ENCODE assay signal across 8 cellular contexts in genomic region chr3:136787226-136787793, GRCh38. TPM values are rescaled to one million over a fixed set of nuclear protein-coding genes. Genes with fewer than 3 reads are reported as not detected.
DNase-seq lines count a peak whose midpoint lies in the region; ATAC-seq, FAIRE-seq and TF ChIP-seq lines count a peak whose summit lies in the region.

No MANE protein-coding gene starts in this region.

- H3K79me2 ChIP-seq in MM.1S (ENCODE audit: low read length) = no peaks in the 10 kb centered on the region

- H4K20me1 ChIP-seq in MM.1S (ENCODE audit: insufficient read depth, low read length) = no peaks in the 10 kb centered on the region

- H3F3A ChIP-seq in MM.1S (ENCODE audit: insufficient read depth, low read length) = peaks cover 11% of the 10 kb centered on the region

- ATAC-seq in GM21528 (IDR thresholded peaks at IDR 0.05; ENCODE audit: low FRiP score, unreplicated experiment) (peak; percentile 82), right lobe of liver (peak; percentile 80 to 88 (median 86))

- H3K9me3 ChIP-seq in MM.1S (replicated peaks; ENCODE audit: insufficient read depth, low read length) (no peaks in the 10 kb centered on the region), right lobe of liver (no peaks in the 10 kb centered on the region), tibial artery (no peaks in the 10 kb centered on the region), prostate gland (no peaks in the 10 kb centered on the region)

- TF ChIP-seq POLR2A in right lobe of liver (IDR thresholded peaks at IDR 0.05) (no peak), prostate gland (IDR thresholded peaks at IDR 0.05) (no peak)

- H3K4me1 ChIP-seq in MM.1S (ENCODE audit: low read length) (peaks cover 16% of the 10 kb centered on the region), right lobe of liver (peaks cover 0 to 13% (median 5%) of the 10 kb centered on the region in 4 donors), tibial artery (peaks cover 0 to 38% (median 14%) of the 10 kb centered on the region in 4 donors), prostate gland (replicated peaks) (no peaks in the 10 kb centered on the region)

- no peaks in the 10 kb centered on the region for H3K27me3 ChIP-seq in MM.1S (replicated peaks; ENCODE audit: insufficient read depth, low read length)
- no peaks in the 10 kb centered on the region for H3K27me3 ChIP-seq in right lobe of liver
- no peaks in the 10 kb centered on the region for H3K27me3 ChIP-seq in tibial artery
- H3K27me3 ChIP-seq in prostate gland (replicated peaks; ENCODE audit: insufficient read depth) = no peaks in the 10 kb centered on the region

- intact Hi-C loops in right lobe of liver (cut with DNase I) (no loop called here), tibial artery (cut with DNase I; ENCODE audit: low total_unique reads) (no loop called here), prostate gland (cut with DNase I) (no loop called here)

- H3K4me2 ChIP-seq in MM.1S (ENCODE audit: low read depth, low read length) = peak overlapping the region; percentile 52

- WGBS in right lobe of liver (ENCODE audit: insufficient coverage, low coverage, low lambda C conversion rate, missing lambda C conversion rate) = 35% methylated on average over 3 of the region's 3 CpGs
- WGBS in prostate gland = 62% methylated on average over 3 of the region's 3 CpGs

- no peak for FAIRE-seq in HTR-8/SVneo (lab: Jason Lieb, UNC)

- DNase-seq in GM12865 (ENCODE audit: low read depth) = peak; percentile 67
- peak; percentile 89 for DNase-seq in MM.1S
- DNase-seq in astrocyte of the spinal cord (ENCODE audit: low read depth, low spot score) = peak; percentile 61
- peak in 2 of 3 donors; percentile 35 to 65 for DNase-seq in right lobe of liver
- DNase-seq in tibial artery = no peak
- no peak for DNase-seq in HTR-8/SVneo (ENCODE audit: insufficient read length, low spot score)
- DNase-seq in prostate gland (ENCODE audit: low spot score) = no peak

- no peak overlapping the region for H3K9ac ChIP-seq in MM.1S (ENCODE audit: low read length)

- H3K36me3 ChIP-seq in MM.1S (replicated peaks; ENCODE audit: insufficient read depth, low read length) (no peaks in the 10 kb centered on the region), right lobe of liver (no peaks in the 10 kb centered on the region), tibial artery (no peaks in the 10 kb centered on the region), prostate gland (no peaks in the 10 kb centered on the region)

- peak overlapping the region; percentile 49 for H2AFZ ChIP-seq in MM.1S (ENCODE audit: low read length)

- no peak overlapping the region for H3K4me3 ChIP-seq in GM12865 (ENCODE audit: low read depth, low read length)
- H3K4me3 ChIP-seq in MM.1S (ENCODE audit: low read length) = peak overlapping the region; percentile 2; the same call in 1 of the 2 replicates
- no peak overlapping the region for H3K4me3 ChIP-seq in astrocyte of the spinal cord (ENCODE audit: low read depth, low read length)
- no peak overlapping the region for H3K4me3 ChIP-seq in right lobe of liver
- H3K4me3 ChIP-seq in tibial artery = peak overlapping the region; percentile 40 to 46
- no peak overlapping the region for H3K4me3 ChIP-seq in prostate gland

- in situ Hi-C loops in astrocyte of the spinal cord (cut with HindIII; ENCODE audit: low sequenced_read_pairs) = no loop called here

- no peaks in the 10 kb centered on the region for H3K9me2 ChIP-seq in MM.1S (replicated peaks; ENCODE audit: insufficient read depth, low read length)

- TF ChIP-seq CTCF in GM12865 (IDR thresholded peaks at IDR 0.05; ENCODE audit: insufficient read depth, low read depth, low read length, missing control alignments) (no peak), MM.1S (IDR thresholded peaks at IDR 0.05; ENCODE audit: low read length) (0 out of 2 replicates have a peak, but pooled peaks have one; percentile 7), astrocyte of the spinal cord (IDR thresholded peaks at IDR 0.05; ENCODE audit: low read depth, low read length) (no peak), right lobe of liver (IDR thresholded peaks at IDR 0.05) (no peak), tibial artery (IDR thresholded peaks at IDR 0.05) (no peak), prostate gland (IDR thresholded peaks at IDR 0.05) (no peak)

- peak overlapping the region; percentile 41; the same call in 1 of the 2 replicates for H3K27ac ChIP-seq in MM.1S (ENCODE audit: low read length)
- H3K27ac ChIP-seq in right lobe of liver = peak overlapping the region; percentile 3 to 56 (median 53)
- peak overlapping the region; percentile 65 to 67 for H3K27ac ChIP-seq in tibial artery
- H3K27ac ChIP-seq in prostate gland = peak overlapping the region in 1 of 2 donors; percentile 23

RNA-seq across cellular contexts. Expression of gene SLC35G2, which starts 31.6 kb away (rescaled TPM):
- 1 to 10 TPM in 3 of 6 experiments, under 1 TPM in 3; 0.51 to 2.7 (median 1.7) TPM for total RNA-seq in right lobe of liver
- total RNA-seq in prostate gland = 10 to 100 TPM in 1 of 2 donors, 1 to 10 TPM in 1; 2.9 to 17.4 TPM

RNA-seq across cellular contexts. Expression of gene STAG1, which starts 35.1 kb away (rescaled TPM):
- total RNA-seq in right lobe of liver (10 to 100 TPM in 5 of 6 experiments, 1 to 10 TPM in 1; 8.2 to 18.5 (median 12.7) TPM), prostate gland (10 to 100 TPM; 21.9 to 34.1 TPM)

Comparison
In these comparisons a context has a peak if more than half of its experiments do, and no peak if none do; other contexts are left out.
1. DNase-seq: peak in GM12865 (single experiment), MM.1S (single experiment), astrocyte of the spinal cord (single experiment) and right lobe of liver (2 of 3); none in tibial artery (0 of 2), HTR-8/SVneo (single experiment) and prostate gland (single experiment).
2. H3K4me3 ChIP-seq: peak in MM.1S (single experiment) and tibial artery (2 of 2); none in GM12865 (single experiment), astrocyte of the spinal cord (single experiment), right lobe of liver (0 of 3) and prostate gland (0 of 2).